Comparison of ENCODE assay signal across 11 cellular contexts in the genomic region with DNA sequence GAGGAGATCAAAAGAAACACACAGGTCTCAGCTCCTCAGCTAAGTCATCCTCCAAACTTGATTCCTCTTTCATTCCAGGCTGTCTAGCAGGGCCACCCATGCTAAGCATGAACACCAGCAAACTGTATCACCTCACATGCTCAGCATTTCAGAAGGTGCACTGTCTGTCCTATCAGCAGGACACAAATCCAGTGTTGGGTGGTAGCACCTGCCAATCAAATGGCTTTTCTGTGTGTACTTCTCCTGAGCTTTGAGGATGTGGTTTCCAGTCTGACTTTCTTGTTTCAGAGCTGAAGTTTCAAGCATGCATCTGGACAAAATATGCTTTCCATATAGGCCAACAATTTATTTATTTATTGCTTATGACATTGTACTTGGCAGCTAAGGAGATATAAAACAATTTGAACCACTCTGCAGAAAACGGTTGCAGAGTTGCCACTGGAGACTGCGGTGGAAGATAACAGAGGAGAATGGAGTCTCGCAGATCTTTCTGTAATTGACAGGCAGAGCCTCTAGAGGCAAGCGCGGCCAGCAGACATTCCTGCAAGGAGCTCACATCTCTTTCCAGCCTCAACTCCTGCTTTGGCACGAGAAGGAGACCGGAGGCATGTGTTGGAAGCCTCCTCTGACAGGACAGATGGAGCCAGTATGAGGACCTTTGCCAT.
DNase-seq lines count a peak whose midpoint lies in the region; ATAC-seq, FAIRE-seq and TF ChIP-seq lines count a peak whose summit lies in the region.
"Had no signal": no experiment of that assay in that cellular context is flagged by ENCODE, and none has a peak within 500 bp of the region (broad histone marks: within the 10 kb centered on the region; RNA-seq: fewer than 3 reads in every experiment).

No MANE protein-coding gene starts in this region.

- no peaks in the 10 kb centered on the region for H3K4me1 Mint-ChIP-seq in progenitor cell of endocrine pancreas (ENCODE audit: low read depth)

- FAIRE-seq in GM12892 (lab: Jason Lieb, UNC), result peak; percentile 78

- H4K8ac ChIP-seq in IMR-90 (ENCODE audit: low read depth in 2 of 2, low read length in 2 of 2), result no peak overlapping the region

- TF ChIP-seq RAD21 in IMR-90 (IDR thresholded peaks at IDR 0.05; ENCODE audit: low read length), result no peak

- peaks cover 7% of the 10 kb centered on the region; the same call in 1 of the 2 replicates for H3K9me1 ChIP-seq in IMR-90 (ENCODE audit: insufficient read depth, low read length)

- no peak overlapping the region for H4K5ac ChIP-seq in IMR-90 (ENCODE audit: low read depth, low read length)

- H3K14ac ChIP-seq in IMR-90 (replicated peaks; ENCODE audit: low read depth, low read length), result 0 out of 2 replicates have a peak overlapping the region, but pooled peaks have one; percentile 3

- BruUV-seq in IMR-90 (replicated peaks; lab: Mats Ljungman, UMichigan), result no TSS peak

- no peak overlapping the region for H3K27ac ChIP-seq in IMR-90 (ENCODE audit: insufficient read depth, low read length)
- H3K27ac ChIP-seq in left lung, result no peak overlapping the region
- H3K27ac ChIP-seq: epithelial cell of prostate had no signal

- H3K56ac ChIP-seq in IMR-90 (ENCODE audit: extremely low read depth, insufficient read depth, low read length), result no peak overlapping the region

- peak overlapping the region; percentile 25; the same call in 1 of the 2 replicates for H2AK5ac ChIP-seq in IMR-90 (ENCODE audit: low read depth, low read length)

- TF ChIP-seq POLR2A in GM12892 (IDR thresholded peaks at IDR 0.05; ENCODE audit: low read depth, low read length) (no peak), IMR-90 (IDR thresholded peaks at IDR 0.05; ENCODE audit: low read depth, low read length) (no peak)

- peak overlapping the region; percentile 52; the same call in 2 of the 3 replicates for H2BK15ac ChIP-seq in IMR-90 (ENCODE audit: low read depth, low read length)

- H2BK5ac ChIP-seq in IMR-90 (ENCODE audit: low read depth, low read length, poor library complexity, severe bottlenecking), result no peak overlapping the region

- no peak overlapping the region for H3K4me3 Mint-ChIP-seq in progenitor cell of endocrine pancreas (ENCODE audit: low read depth)
- H3K4me3 Mint-ChIP-seq: CD14-positive monocyte had no signal

- intact Hi-C loops in IMR-90 (cut with micrococcal nuclease) (no loop called here), posterior vena cava (cut with DNase I) (no loop called here), left lung (cut with DNase I) (no loop called here)

- CTCF ChIA-PET in IMR-90 (lab: Yijun Ruan, JAX), result interaction anchor here (0.6 kb wide), 1 partner anchor 65 kb away, joined by 5 read pairs; no protein-coding TSS in a partner anchor

- H3K79me1 ChIP-seq in IMR-90 (ENCODE audit: low read depth in 1 of 2, low read length in 2 of 2), result no peaks in the 10 kb centered on the region

- peak overlapping the region; percentile 24 for H3K4ac ChIP-seq in IMR-90 (ENCODE audit: low read depth, low read length)

- H3K9me3 ChIP-seq in IMR-90 (ENCODE audit: control insufficient read depth, insufficient read depth, low read length) (no peaks in the 10 kb centered on the region), left lung (no peaks in the 10 kb centered on the region)

- H3K27ac Mint-ChIP-seq in progenitor cell of endocrine pancreas, result no peak overlapping the region

- no peak overlapping the region for H2AFZ ChIP-seq in IMR-90 (replicated peaks; ENCODE audit: low read length, poor library complexity)

- H3K27me3 ChIP-seq in IMR-90 (ENCODE audit: control insufficient read depth, insufficient read depth, low read length), result no peaks in the 10 kb centered on the region
- no peaks in the 10 kb centered on the region for H3K27me3 ChIP-seq in left lung

- POLR2A ChIA-PET in IMR-90 (lab: Charles Lee; ENCODE audit: unreplicated experiment), result no interaction called here

- peak overlapping the region; percentile 25 for H2BK120ac ChIP-seq in IMR-90 (ENCODE audit: low read depth, low read length)

- in situ Hi-C loops in IMR-90 (cut with MboI; ENCODE audit: low sequenced_read_pairs), result no loop called here

- H2BK20ac ChIP-seq in IMR-90 (ENCODE audit: low read depth, low read length), result 0 out of 2 replicates have a peak overlapping the region, but pooled peaks have one; percentile 27

- no peak overlapping the region for H3K23ac ChIP-seq in IMR-90 (ENCODE audit: low read depth, low read length)

- H2AK9ac ChIP-seq in IMR-90 (replicated peaks; ENCODE audit: low read depth, low read length, poor library complexity), result no peak overlapping the region

- no peak overlapping the region for H3K4me3 ChIP-seq in IMR-90 (ENCODE audit: insufficient read depth, low read depth, low read length)
- H3K4me3 ChIP-seq in left lung, result no peak overlapping the region

- peak overlapping the region; percentile 24; the same call in 1 of the 2 replicates for H4K91ac ChIP-seq in IMR-90 (ENCODE audit: insufficient read depth, low read depth, low read length)

- ATAC-seq in GM19395 (IDR thresholded peaks at IDR 0.05; ENCODE audit: unreplicated experiment), result peak; percentile 96
- ATAC-seq in HG02852 (IDR thresholded peaks at IDR 0.05; ENCODE audit: unreplicated experiment), result peak; percentile 91
- no peak; the same call in 1 of the 2 replicates for ATAC-seq in IMR-90 (ENCODE audit: low read depth)
- ATAC-seq in left lung, result no peak

- H3K18ac ChIP-seq in IMR-90 (ENCODE audit: low read depth, low read length), result no peak overlapping the region

- no peak for TF ChIP-seq CTCF in IMR-90 (conservative IDR thresholded peaks at IDR 0.05; ENCODE audit: low read depth, low read length)
- no peak for TF ChIP-seq CTCF in left lung (IDR thresholded peaks at IDR 0.05)
- no peak for TF ChIP-seq CTCF in progenitor cell of endocrine pancreas (IDR thresholded peaks at IDR 0.05; ENCODE audit: unreplicated experiment)

- no peaks in the 10 kb centered on the region for H4K20me1 ChIP-seq in IMR-90 (ENCODE audit: insufficient read depth, low read length)

- H3K4me1 ChIP-seq in IMR-90 (ENCODE audit: control insufficient read depth, insufficient read depth, low read length) (peaks cover 5% of the 10 kb centered on the region; the same call in 1 of the 2 replicates), left lung (no peaks in the 10 kb centered on the region)

- no peak for DNase-seq in GM12892 (ENCODE audit: insufficient read length)
- DNase-seq in IMR-90, result no peak
- no peak for DNase-seq in posterior vena cava (ENCODE audit: low spot score)
- DNase-seq in HUDEP-2 (lab: John Stamatoyannopoulos, UW; ENCODE audit: unreplicated experiment in 76 of 76), result no peak
- no peak for DNase-seq in left lung
- DNase-seq in progenitor cell of endocrine pancreas (ENCODE audit: low spot score, unreplicated experiment), result no peak
- DNase-seq: amniotic stem cell had no signal

- WGBS in IMR-90 (ENCODE audit: extremely low coverage in 2 of 2, insufficient read length in 1 of 2), 2 experiments, result no CpG with 5 or more reads among the region's 7 CpGs

- H3K27me3 Mint-ChIP-seq in progenitor cell of endocrine pancreas, result no peaks in the 10 kb centered on the region

- H3K9ac ChIP-seq in IMR-90 (ENCODE audit: low read depth, low read length), result no peak overlapping the region

- no peaks in the 10 kb centered on the region for H3K9me3 Mint-ChIP-seq in progenitor cell of endocrine pancreas (ENCODE audit: low read depth)

- dilution Hi-C loops in IMR-90 (cut with HindIII; ENCODE audit: low sequenced_read_pairs, unreplicated experiment), result no loop called here

- no peak overlapping the region for H3K4me2 ChIP-seq in IMR-90 (ENCODE audit: low read depth, low read length)

- H3K36me3 Mint-ChIP-seq in progenitor cell of endocrine pancreas (ENCODE audit: insufficient read depth), result no peaks in the 10 kb centered on the region
- H3K36me3 Mint-ChIP-seq: CD14-positive monocyte had no signal

- H3K36me3 ChIP-seq in IMR-90 (ENCODE audit: control insufficient read depth, insufficient read depth, low read length), result no peaks in the 10 kb centered on the region
- no peaks in the 10 kb centered on the region for H3K36me3 ChIP-seq in left lung

TF ChIP-seq in IMR-90, 13 proteins besides CTCF, POLR2A, EP300 and RAD21:
- TF ChIP-seq USF2 (IDR thresholded peaks at IDR 0.05; ENCODE audit: low read depth, low read length), result no peak
- TF ChIP-seq, protein P1, sequence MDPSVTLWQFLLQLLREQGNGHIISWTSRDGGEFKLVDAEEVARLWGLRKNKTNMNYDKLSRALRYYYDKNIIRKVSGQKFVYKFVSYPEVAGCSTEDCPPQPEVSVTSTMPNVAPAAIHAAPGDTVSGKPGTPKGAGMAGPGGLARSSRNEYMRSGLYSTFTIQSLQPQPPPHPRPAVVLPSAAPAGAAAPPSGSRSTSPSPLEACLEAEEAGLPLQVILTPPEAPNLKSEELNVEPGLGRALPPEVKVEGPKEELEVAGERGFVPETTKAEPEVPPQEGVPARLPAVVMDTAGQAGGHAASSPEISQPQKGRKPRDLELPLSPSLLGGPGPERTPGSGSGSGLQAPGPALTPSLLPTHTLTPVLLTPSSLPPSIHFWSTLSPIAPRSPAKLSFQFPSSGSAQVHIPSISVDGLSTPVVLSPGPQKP (IDR thresholded peaks at IDR 0.05; ENCODE audit: borderline replicate concordance, low read depth, low read length), result no peak
- no peak for TF ChIP-seq BHLHE40 (IDR thresholded peaks at IDR 0.05; ENCODE audit: low read depth, low read length)
- TF ChIP-seq MXI1 (IDR thresholded peaks at IDR 0.05; ENCODE audit: borderline replicate concordance, low read depth, low read length), result no peak
- TF ChIP-seq RFX5 (IDR thresholded peaks at IDR 0.05; ENCODE audit: low read depth, low read length), result no peak
- no peak for TF ChIP-seq MAZ (IDR thresholded peaks at IDR 0.05; ENCODE audit: borderline replicate concordance, low read depth, low read length)
- no peak for TF ChIP-seq RCOR1 (IDR thresholded peaks at IDR 0.05; ENCODE audit: insufficient replicate concordance, low read length)
- TF ChIP-seq SMC3 (IDR thresholded peaks at IDR 0.05; ENCODE audit: low read depth, low read length), result no peak
- no peak for TF ChIP-seq CEBPB (IDR thresholded peaks at IDR 0.05; ENCODE audit: low read depth, low read length)
- no peak for TF ChIP-seq CHD1 (IDR thresholded peaks at IDR 0.05; ENCODE audit: low read depth, low read length)
- TF ChIP-seq MAFK (IDR thresholded peaks at IDR 0.05; ENCODE audit: low read depth, low read length), result no peak
- TF ChIP-seq NFE2L2 (IDR thresholded peaks at IDR 0.05; ENCODE audit: low read depth, low read length), result no peak
- no peak for TF ChIP-seq FOS (IDR thresholded peaks at IDR 0.05; ENCODE audit: low read depth, low read length)

Comparison
In these comparisons a context has a peak if more than half of its experiments do, and no peak if none do; other contexts are left out.
1. ATAC-seq: peak in GM19395 (single experiment) and HG02852 (single experiment); none in IMR-90 (single experiment) and left lung (single experiment).